In the genomic region with DNA sequence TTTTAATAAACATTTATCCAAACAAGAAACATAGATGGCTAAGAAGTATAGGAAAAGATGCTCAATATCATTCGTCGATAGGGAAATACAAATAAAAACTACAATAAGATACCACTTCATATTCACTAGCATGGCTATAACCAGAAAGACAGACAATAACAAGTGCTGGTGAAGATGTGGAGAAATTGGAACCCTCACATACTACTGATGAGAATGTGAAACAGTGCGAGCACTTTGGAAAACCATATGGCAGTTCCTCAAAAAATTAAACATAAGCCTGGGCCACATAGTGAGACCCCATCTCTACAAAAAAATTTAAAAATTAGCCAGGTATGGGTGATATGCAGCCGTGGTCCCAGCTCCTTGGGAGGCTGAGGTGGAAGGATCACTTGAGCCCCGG, we compare ENCODE assay signal across 37 cellular contexts. TPM values are rescaled to one million over a fixed set of nuclear protein-coding genes. Genes with fewer than 3 reads are reported as not detected.
"Had no signal": no experiment of that assay in that cellular context is flagged by ENCODE, and none has a peak within 500 bp of the region (broad histone marks: within the 10 kb centered on the region; RNA-seq: fewer than 3 reads in every experiment).

No MANE protein-coding gene starts in this region.

- DNase-seq: Karpas-422, Kasumi-1, MM.1S, MV-4-11, NCI-H1048, NCI-H1092, NCI-H1092 treated with DMSO at 0.1 percent for 48 hours, NCI-H1105, NCI-H1105 treated with DMSO at 0.1 percent for 48 hours, NCI-H1417, NCI-H1417 treated with DMSO at 0.1 percent for 48 hours, NCI-H1436, NCI-H1436 treated with DMSO at 0.1 percent for 48 hours, NCI-H146, NCI-H1694, NCI-H1694 treated with DMSO at 0.1 percent for 48 hours, NCI-H187, NCI-H187 treated with DMSO at 0.1 percent for 48 hours, NCI-H1930, NCI-H2029, NCI-H2029 treated with DMSO at 0.1 percent for 48 hours, NCI-H2081, NCI-H2081 treated with DMSO at 0.1 percent for 48 hours, NCI-H2171, NCI-H2171 treated with DMSO at 0.1 percent for 48 hours, NCI-H2227 treated with DMSO at 0.1 percent for 48 hours, NCI-H226, NCI-H345, NCI-H446, NCI-H446 treated with DMSO at 0.1 percent for 48 hours, NCI-H510A, NCI-H510A treated with DMSO at 0.1 percent for 48 hours, NCI-H524, NCI-H524 treated with DMSO at 0.1 percent for 48 hours had no signal

RNA-seq across cellular contexts. Expression of gene HPCA, which starts 24.0 kb away (rescaled TPM):
- total RNA-seq: LHCN-M2, MCF 10A, NCI-H460 had no signal

RNA-seq across cellular contexts. Expression of gene FNDC5, which starts 39.6 kb away (rescaled TPM):
- total RNA-seq: MCF 10A had no signal
